ENCODE assay signal across 14 cellular contexts in the genomic region with DNA sequence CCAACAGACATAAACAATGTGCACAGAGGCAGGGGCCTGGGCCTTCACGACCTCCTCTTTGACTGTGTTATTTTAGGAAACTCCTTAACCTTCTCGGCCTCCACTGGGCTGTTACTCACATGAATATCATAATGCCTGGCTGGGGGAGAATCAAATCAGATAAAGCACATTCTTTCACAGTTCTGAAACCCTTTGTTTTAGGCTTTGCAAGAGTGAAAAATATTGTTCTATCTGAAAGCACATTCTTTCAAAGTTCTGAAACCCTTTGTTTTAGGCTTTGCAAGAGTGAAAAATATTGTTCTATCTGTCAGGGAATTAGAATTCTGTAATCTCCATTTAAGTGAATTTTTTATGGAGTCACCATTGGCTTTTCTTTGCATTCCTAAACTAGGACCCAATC. TPM values are rescaled to one million over a fixed set of nuclear protein-coding genes. Genes with fewer than 3 reads are reported as not detected.
DNase-seq lines count a peak whose midpoint lies in the region; FAIRE-seq and TF ChIP-seq lines count a peak whose summit lies in the region.
"Had no signal": no experiment of that assay in that cellular context is flagged by ENCODE, and none has a peak within 500 bp of the region (broad histone marks: within the 10 kb centered on the region; RNA-seq: fewer than 3 reads in every experiment).

No MANE protein-coding gene starts in this region.

- H3K9me3 Mint-ChIP-seq in astrocyte (ENCODE audit: unreplicated experiment): peaks cover 12% of the 10 kb centered on the region

- no peaks in the 10 kb centered on the region for H3K9me2 ChIP-seq in Karpas-422 (replicated peaks; ENCODE audit: insufficient read depth, low read length)

- H3K9me3 ChIP-seq in astrocyte (ENCODE audit: insufficient read depth, low read depth, low read length) (no peaks in the 10 kb centered on the region), Karpas-422 (ENCODE audit: low read length) (no peaks in the 10 kb centered on the region; the same call in 1 of the 2 replicates)

- H3K4me1 ChIP-seq in astrocyte (ENCODE audit: insufficient read depth, low read length) (peaks cover 8% of the 10 kb centered on the region), Karpas-422 (ENCODE audit: low read length) (peaks cover 4% of the 10 kb centered on the region)
- H3K4me1 ChIP-seq: BLaER1 treated with 17β-estradiol and CSF1 and Interleukin-3, amounts not matched to agents 10 nM and 100 nM had no signal

- intact Hi-C loops in dorsolateral prefrontal cortex (cut with DNase I): no loop called here

- peaks cover 5% of the 10 kb centered on the region for H3K4me1 Mint-ChIP-seq in astrocyte (ENCODE audit: low read depth, unreplicated experiment)
- H3K4me1 Mint-ChIP-seq: CD4-positive, CD25-positive, alpha-beta regulatory T cell had no signal

- DNase-seq in astrocyte (ENCODE audit: low read depth) (no peak), dorsolateral prefrontal cortex (no peak), left kidney (ENCODE audit: low read depth, low spot score) (peak; percentile 45), Karpas-422 (no peak), NCI-H2171 treated with DMSO at 0.1 percent for 48 hours (lab: John Stamatoyannopoulos, UW) (no peak)
- no peak for DNase-seq in activated CD4-positive, alpha-beta T cell treated with anti-CD3 and anti-CD28 coated beads for 1 hour
- DNase-seq: ACHN; CD4-positive, CD25-positive, alpha-beta regulatory T cell; DMS53; GF-D8; GM23248 had no signal

- H3K27me3 ChIP-seq in astrocyte (ENCODE audit: insufficient read depth, low read length) (peaks cover under 1% of the 10 kb centered on the region), dorsolateral prefrontal cortex (no peaks in the 10 kb centered on the region), Karpas-422 (ENCODE audit: low read length) (no peaks in the 10 kb centered on the region)
- H3K27me3 ChIP-seq: BLaER1 treated with 17β-estradiol and CSF1 and Interleukin-3, amounts not matched to agents 10 nM and 100 nM had no signal

- H2AFZ ChIP-seq in astrocyte (ENCODE audit: low read depth, low read length): peak overlapping the region; percentile 10
- no peak overlapping the region for H2AFZ ChIP-seq in Karpas-422 (ENCODE audit: low read length)
- H2AFZ ChIP-seq: GM23248 had no signal

- H3K27ac ChIP-seq in astrocyte (ENCODE audit: low read depth, low read length) (no peak overlapping the region), dorsolateral prefrontal cortex (peak overlapping the region in 43 of 59 donors; percentile 0 to 90 (median 64)), temporal lobe (ENCODE audit: low read depth, low read length) (peak overlapping the region; percentile 78), Karpas-422 (ENCODE audit: low read length) (no peak overlapping the region)
- H3K27ac ChIP-seq: BLaER1 treated with 17β-estradiol and CSF1 and Interleukin-3, amounts not matched to agents 10 nM and 100 nM; GM23248 had no signal

- no peak overlapping the region for H3K4me2 ChIP-seq in astrocyte (ENCODE audit: low read length)
- no peak overlapping the region for H3K4me2 ChIP-seq in Karpas-422 (ENCODE audit: low read depth, low read length, poor library complexity, severe bottlenecking)
- H3K4me2 ChIP-seq: BLaER1 treated with 17β-estradiol and CSF1 and Interleukin-3, amounts not matched to agents 10 nM and 100 nM had no signal

- H3K9ac ChIP-seq in astrocyte (ENCODE audit: low read length): no peak overlapping the region
- H3K9ac ChIP-seq in Karpas-422 (ENCODE audit: low read length): no peak overlapping the region
- H3K9ac ChIP-seq: BLaER1 treated with 17β-estradiol and CSF1 and Interleukin-3, amounts not matched to agents 10 nM and 100 nM; GM23248 had no signal

- no peak overlapping the region for H3K4me3 Mint-ChIP-seq in astrocyte (ENCODE audit: unreplicated experiment)
- H3K4me3 Mint-ChIP-seq: CD4-positive, CD25-positive, alpha-beta regulatory T cell had no signal

- H3K36me3 ChIP-seq in astrocyte (ENCODE audit: insufficient read depth, low read length) (no peaks in the 10 kb centered on the region), Karpas-422 (ENCODE audit: insufficient read depth, low read length) (no peaks in the 10 kb centered on the region)
- H3K36me3 ChIP-seq: BLaER1 treated with 17β-estradiol and CSF1 and Interleukin-3, amounts not matched to agents 10 nM and 100 nM had no signal

- no peak overlapping the region for H3K4me3 ChIP-seq in astrocyte (ENCODE audit: insufficient read depth, low read depth, low read length)
- H3K4me3 ChIP-seq in dorsolateral prefrontal cortex: no peak overlapping the region
- no peak overlapping the region for H3K4me3 ChIP-seq in Karpas-422 (ENCODE audit: low read length)
- H3K4me3 ChIP-seq: BLaER1 treated with 17β-estradiol and CSF1 and Interleukin-3, amounts not matched to agents 10 nM and 100 nM; GM23248 had no signal

- H3K36me3 Mint-ChIP-seq in astrocyte (ENCODE audit: low read depth, unreplicated experiment): peaks cover 4% of the 10 kb centered on the region
- H3K36me3 Mint-ChIP-seq: CD4-positive, CD25-positive, alpha-beta regulatory T cell had no signal

- no peak overlapping the region for H3K27ac Mint-ChIP-seq in astrocyte (ENCODE audit: unreplicated experiment)
- H3K27ac Mint-ChIP-seq: CD4-positive, CD25-positive, alpha-beta regulatory T cell had no signal

- peaks cover 6% of the 10 kb centered on the region for H3K27me3 Mint-ChIP-seq in astrocyte (ENCODE audit: low read depth, unreplicated experiment)
- H3K27me3 Mint-ChIP-seq: CD4-positive, CD25-positive, alpha-beta regulatory T cell had no signal

- H4K20me1 ChIP-seq in astrocyte (ENCODE audit: insufficient read depth, low read length) (no peaks in the 10 kb centered on the region), Karpas-422 (ENCODE audit: insufficient read depth, low read depth, low read length) (no peaks in the 10 kb centered on the region)
- H4K20me1 ChIP-seq: BLaER1 treated with 17β-estradiol and CSF1 and Interleukin-3, amounts not matched to agents 10 nM and 100 nM had no signal

- TF ChIP-seq CTCF in astrocyte (IDR thresholded peaks at IDR 0.05; ENCODE audit: insufficient read depth, low read depth, low read length): no peak
- TF ChIP-seq CTCF in dorsolateral prefrontal cortex (IDR thresholded peaks at IDR 0.05 in 54 of 56, conservative IDR thresholded peaks at IDR 0.05 in 2 of 56; ENCODE audit: low read depth in 1 of 56, partially characterized antibody in 56 of 56): no peak

- H3K79me2 ChIP-seq in astrocyte (ENCODE audit: insufficient read depth, low read length): no peaks in the 10 kb centered on the region
- no peaks in the 10 kb centered on the region for H3K79me2 ChIP-seq in Karpas-422 (ENCODE audit: low read length)

- FAIRE-seq in astrocyte (lab: Jason Lieb, UNC): no peak
- FAIRE-seq: H54 had no signal

RNA-seq across cellular contexts. Expression of a gene that starts 50.7 kb away (rescaled TPM):
- total RNA-seq in astrocyte (5.7 and 8.7 TPM in 2 replicates), dorsolateral prefrontal cortex (10 to 100 TPM; 26.8 to 67.4 (median 45.8) TPM), temporal lobe (16.7 TPM)
- total RNA-seq in Karpas-422 (2014; rRNA removed; shearing (Covaris generic); ENCODE audit: low replicate concordance): not detected in 2 replicates
- total RNA-seq: CD4-positive, CD25-positive, alpha-beta regulatory T cell had no signal

Comparison
In these comparisons a context has a peak if more than half of its experiments do, and no peak if none do; other contexts are left out.
1. H3K27ac ChIP-seq: peak in dorsolateral prefrontal cortex (43 of 59) and temporal lobe (single experiment); none in astrocyte (single experiment) and Karpas-422 (single experiment).